In the genomic region with DNA sequence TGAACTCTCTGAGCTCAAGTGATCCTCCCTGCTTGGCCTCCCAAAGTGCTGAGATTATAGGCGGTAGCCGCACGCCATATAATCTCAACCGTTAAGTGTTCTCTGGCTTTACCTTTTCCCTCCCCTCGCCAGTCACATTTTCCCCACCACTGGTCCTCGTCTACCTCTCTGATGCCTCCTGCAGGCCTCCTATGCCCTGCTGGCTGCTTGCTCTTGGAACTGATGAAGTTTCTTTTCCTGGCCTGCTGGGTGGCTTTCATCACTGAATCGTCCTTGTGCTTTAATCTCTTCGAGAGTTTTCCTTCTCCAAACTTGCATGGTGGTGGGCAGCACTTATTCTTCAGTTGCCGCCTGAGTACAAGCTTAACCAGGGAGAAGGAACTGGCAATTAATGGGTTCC, we compare ENCODE assay signal across 30 cellular contexts. TPM values are rescaled to one million over a fixed set of nuclear protein-coding genes. Genes with fewer than 3 reads are reported as not detected.
DNase-seq lines count a peak whose midpoint lies in the region; ATAC-seq, FAIRE-seq and TF ChIP-seq lines count a peak whose summit lies in the region.
"Had no signal": no experiment of that assay in that cellular context is flagged by ENCODE, and none has a peak within 500 bp of the region (broad histone marks: within the 10 kb centered on the region; RNA-seq: fewer than 3 reads in every experiment).

No MANE protein-coding gene starts in this region.

- H3K27me3 Mint-ChIP-seq in WTC11 (ENCODE audit: low read depth) = no peaks in the 10 kb centered on the region; the same call in 1 of the 2 replicates

- DNase-seq in HepG2 (ENCODE audit: low spot score) = no peak
- no peak for DNase-seq in right lobe of liver
- no peak for DNase-seq in WTC11 (ENCODE audit: low spot score)
- DNase-seq in islet precursor cell = peak; percentile 52
- DNase-seq in NCI-H82 (lab: John Stamatoyannopoulos, UW) = no peak
- DNase-seq: 8988T; ACHN; BE2C; CD8-positive, alpha-beta memory T cell; DMS153; IMR-90; MM.1S; NCI-H1048; NCI-H1417; NCI-H1694; NCI-H2029 treated with DMSO at 0.1 percent for 48 hours; NCI-H446 treated with DMSO at 0.1 percent for 48 hours; NCI-H526; OCI-M1; SIG-M5; SW 1271 had no signal

- ATAC-seq in HepG2 (peak; percentile 18), right lobe of liver (no peak), WTC11 (peak; percentile 56), GM18505 (IDR thresholded peaks at IDR 0.05; ENCODE audit: unreplicated experiment) (no peak), HG03095 (IDR thresholded peaks at IDR 0.05; ENCODE audit: unreplicated experiment) (no peak)

- H3K9me3 Mint-ChIP-seq in WTC11 = no peaks in the 10 kb centered on the region
- H3K9me3 Mint-ChIP-seq: CD8-positive, alpha-beta memory T cell had no signal

- no peak overlapping the region for H3K27ac Mint-ChIP-seq in WTC11
- H3K27ac Mint-ChIP-seq: CD14-positive monocyte had no signal

- BruUV-seq in HepG2 (replicated peaks; lab: Mats Ljungman, UMichigan) = no TSS peak

- peak; percentile 33; the same call in 1 of the 2 replicates for TF ChIP-seq CTCF in HepG2 (CRISPR knock-in tag; IDR thresholded peaks at IDR 0.05)
- TF ChIP-seq CTCF in right lobe of liver (IDR thresholded peaks at IDR 0.05) = no peak
- TF ChIP-seq CTCF in WTC11 (IDR thresholded peaks at IDR 0.05) = no peak

- TF ChIP-seq POLR2A in HepG2 (IDR thresholded peaks at IDR 0.05; ENCODE audit: insufficient read depth in 1 of 2, low read depth in 2 of 2, low read length in 2 of 2) (no peak), right lobe of liver (IDR thresholded peaks at IDR 0.05) (no peak), GM18505 (IDR thresholded peaks at IDR 0.05; ENCODE audit: borderline replicate concordance, extremely low read depth, insufficient read depth, insufficient read length) (no peak)

- CTCF ChIA-PET in HepG2 (lab: Yijun Ruan, JAX; ENCODE audit: low intra/inter-chr PET ratio, low total read pairs) (no interaction called here), WTC11 (lab: Charles Lee) (interaction anchor here (1.0 to 4.5 kb wide), 4 partner anchors 20 to 205 kb away, joined by 3 to 24 read pairs (median 14); no protein-coding TSS in a partner anchor)

- H3K9me3 ChIP-seq in HepG2 (ENCODE audit: low read length) (no peaks in the 10 kb centered on the region), right lobe of liver (no peaks in the 10 kb centered on the region)
- H3K9me3 ChIP-seq: BE2C, Peyer's patch had no signal

- H2AFZ ChIP-seq in HepG2 (ENCODE audit: low read length) = no peak overlapping the region

- peaks cover 38% of the 10 kb centered on the region for H3K4me1 Mint-ChIP-seq in WTC11

- H3K4me2 ChIP-seq in HepG2 (ENCODE audit: low read depth, low read length) = no peak overlapping the region
- H3K4me2 ChIP-seq: KMS-11 had no signal

- intact Hi-C loops in HepG2 (cut with micrococcal nuclease; ENCODE audit: unreplicated experiment) (no loop called here), right lobe of liver (cut with DNase I) (no loop called here)

- H3K4me3 Mint-ChIP-seq in WTC11 = no peak overlapping the region
- H3K4me3 Mint-ChIP-seq: CD8-positive, alpha-beta memory T cell had no signal

- peaks cover 2% of the 10 kb centered on the region; the same call in 1 of the 2 replicates for H4K20me1 ChIP-seq in HepG2 (ENCODE audit: insufficient read depth, low read length)

- H3K36me3 ChIP-seq in HepG2 (replicated peaks in 1 of 2; ENCODE audit: control insufficient read depth in 1 of 2, insufficient read depth in 2 of 2, low read length in 2 of 2) (no peaks in the 10 kb centered on the region), right lobe of liver (no peaks in the 10 kb centered on the region)
- H3K36me3 ChIP-seq: BE2C, Peyer's patch had no signal

- H3K36me3 Mint-ChIP-seq in WTC11 = no peaks in the 10 kb centered on the region
- H3K36me3 Mint-ChIP-seq: CD14-positive monocyte; CD8-positive, alpha-beta memory T cell had no signal

- TF ChIP-seq RAD21 in HepG2 (CRISPR knock-in tag; IDR thresholded peaks at IDR 0.05) = no peak

- H3K27ac ChIP-seq in HepG2 (ENCODE audit: extremely low read length, insufficient read depth, low read length) (no peak overlapping the region), right lobe of liver (no peak overlapping the region)
- H3K27ac ChIP-seq: KMS-11, Peyer's patch, SK-N-MC had no signal

- no peak for TF ChIP-seq EP300 in HepG2 (IDR thresholded peaks at IDR 0.05; ENCODE audit: low read depth in 2 of 2, low read length in 2 of 2)
- TF ChIP-seq EP300 in HepG2 (CRISPR knock-in tag; IDR thresholded peaks at IDR 0.05; ENCODE audit: borderline replicate concordance) = no peak

- H3K4me1 ChIP-seq in HepG2 (ENCODE audit: insufficient read depth, low read length) (peaks cover 40% of the 10 kb centered on the region), right lobe of liver (no peaks in the 10 kb centered on the region)
- H3K4me1 ChIP-seq: BE2C, Peyer's patch had no signal

- H3K79me2 ChIP-seq in HepG2 (ENCODE audit: insufficient read depth, low read length) = no peaks in the 10 kb centered on the region

- POLR2A ChIA-PET in HepG2 (lab: Yijun Ruan, JAX) (interaction anchor here (0.6 to 0.7 kb wide), 3 partner anchors 121 to 281 kb away, joined by 3 to 4 read pairs (median 3); a partner anchor contains a TSS), WTC11 (lab: Charles Lee) (no interaction called here)

- in situ Hi-C loops in HepG2 (cut with HindIII; ENCODE audit: extremely low pct_ligation_motif_present, low pct_unique_long_range_greater_than_20kb) = no loop called here

- H3K4me3 ChIP-seq in HepG2 (replicated peaks in 1 of 3; ENCODE audit: insufficient read depth in 1 of 3, low read depth in 2 of 3, low read length in 3 of 3) = no peak overlapping the region
- no peak overlapping the region for H3K4me3 ChIP-seq in right lobe of liver
- H3K4me3 ChIP-seq: Peyer's patch, SK-N-MC had no signal

- WGBS in HepG2 (ENCODE audit: low lambda C conversion rate) = 68% methylated on average over 9 of the region's 9 CpGs
- WGBS in right lobe of liver (ENCODE audit: insufficient coverage, low coverage, low lambda C conversion rate, missing lambda C conversion rate) = 76% methylated on average over 9 of the region's 9 CpGs

- H3K9ac ChIP-seq in HepG2 (ENCODE audit: insufficient read depth, low read depth, low read length) = no peak overlapping the region
- H3K9ac ChIP-seq: KMS-11 had no signal

- FAIRE-seq in HepG2 (lab: Jason Lieb, UNC) = no peak
- FAIRE-seq: H54, HTR-8/SVneo had no signal

- H3K27me3 ChIP-seq in HepG2 (ENCODE audit: control insufficient read depth in 1 of 2, insufficient read depth in 2 of 2, low read length in 2 of 2) (0 out of 5 replicates have a peak, but pooled peaks cover 0 to 1% of the 10 kb centered on the region in 2 experiments), right lobe of liver (no peaks in the 10 kb centered on the region)
- H3K27me3 ChIP-seq: BE2C, Peyer's patch had no signal

RNA-seq across cellular contexts. Expression of a gene that starts 1.4 kb away (rescaled TPM):
- total RNA-seq in HepG2 (2016; rRNA removed; fragmentation: Illumina TruSeq; extraction: Trizol) (not detected in 2 replicates), right lobe of liver (not detected), WTC11 (2021) (not detected in 3 replicates)
- not detected in 2 replicates for total RNA-seq in HepG2 (2016; cell fraction: cytosol; rRNA removed; fragmentation: Illumina TruSeq; extraction: Trizol; ENCODE audit: low read depth)
- total RNA-seq in HepG2 (2016; cell fraction: insoluble cytoplasmic fraction; rRNA removed; fragmentation: Illumina TruSeq; extraction: Trizol) = 0.19 TPM in 1 of 2 replicates, not detected in the other
- not detected in 2 replicates for total RNA-seq in HepG2 (2016; cell fraction: membrane; rRNA removed; fragmentation: Illumina TruSeq; extraction: Trizol)
- not detected in 2 replicates for total RNA-seq in HepG2 (2016; cell fraction: nucleus; rRNA removed; fragmentation: Illumina TruSeq; extraction: Trizol)
- not detected in 2 replicates for polyA plus RNA-seq in HepG2 (2011; rRNA removed)
- polyA plus RNA-seq in HepG2 (2011; cell fraction: cytosol; rRNA removed) = not detected in 2 replicates
- polyA plus RNA-seq in HepG2 (2011; cell fraction: nucleus; rRNA removed) = not detected in 2 replicates
- not detected in 2 replicates for polyA plus RNA-seq in HepG2 (2012)
- polyA plus RNA-seq in HepG2 (2016; cell fraction: cytosol; fragmentation: Illumina TruSeq; extraction: Trizol; ENCODE audit: low read depth) = 0.25 TPM in 1 of 2 replicates, not detected in the other
- polyA plus RNA-seq in HepG2 (2016; cell fraction: insoluble cytoplasmic fraction; fragmentation: Illumina TruSeq; extraction: Trizol; ENCODE audit: low read depth) = not detected in 2 replicates
- not detected in 2 replicates for polyA plus RNA-seq in HepG2 (2016; cell fraction: membrane; fragmentation: Illumina TruSeq; extraction: Trizol; ENCODE audit: low read depth)
- polyA plus RNA-seq in HepG2 (2016; cell fraction: nucleus; fragmentation: Illumina TruSeq; extraction: Trizol; ENCODE audit: insufficient read depth, low read depth) = not detected in 2 replicates
- not detected in 2 replicates for polyA minus RNA-seq in HepG2 (2011; rRNA and poly(A)+ RNA removed; ENCODE audit: low replicate concordance)
- polyA minus RNA-seq in HepG2 (2011; cell fraction: cytosol; rRNA and poly(A)+ RNA removed) = not detected in 2 replicates
- not detected in 2 replicates for polyA minus RNA-seq in HepG2 (2011; cell fraction: nucleus; rRNA and poly(A)+ RNA removed)
- total RNA-seq: CD8-positive, alpha-beta memory T cell; G401; IMR-90; Peyer's patch had no signal
- polyA plus RNA-seq: CD14-positive monocyte; CD8-positive, alpha-beta memory T cell; IMR-90 had no signal

RNA-seq across cellular contexts. Expression of a gene that starts 12.6 kb away (rescaled TPM):
- 10.2 and 13.8 TPM in 2 replicates for total RNA-seq in HepG2 (2016; rRNA removed; fragmentation: Illumina TruSeq; extraction: Trizol)
- total RNA-seq in HepG2 (2016; cell fraction: cytosol; rRNA removed; fragmentation: Illumina TruSeq; extraction: Trizol; ENCODE audit: low read depth) = 1.6 and 2.8 TPM in 2 replicates
- 8.1 and 13.9 TPM in 2 replicates for total RNA-seq in HepG2 (2016; cell fraction: insoluble cytoplasmic fraction; rRNA removed; fragmentation: Illumina TruSeq; extraction: Trizol)
- total RNA-seq in HepG2 (2016; cell fraction: membrane; rRNA removed; fragmentation: Illumina TruSeq; extraction: Trizol) = 6.5 and 7.3 TPM in 2 replicates
- 10.2 and 12.6 TPM in 2 replicates for total RNA-seq in HepG2 (2016; cell fraction: nucleus; rRNA removed; fragmentation: Illumina TruSeq; extraction: Trizol)
- polyA plus RNA-seq in HepG2 (2011; rRNA removed) = 8.9 and 9.8 TPM in 2 replicates
- polyA plus RNA-seq in HepG2 (2011; cell fraction: cytosol; rRNA removed) = 8.5 and 10.8 TPM in 2 replicates
- 5.2 and 6.3 TPM in 2 replicates for polyA plus RNA-seq in HepG2 (2011; cell fraction: nucleus; rRNA removed)
- 5.6 and 7.9 TPM in 2 replicates for polyA plus RNA-seq in HepG2 (2012)
- polyA plus RNA-seq in HepG2 (2016; cell fraction: cytosol; fragmentation: Illumina TruSeq; extraction: Trizol; ENCODE audit: low read depth) = 1.5 TPM in 2 replicates
- polyA plus RNA-seq in HepG2 (2016; cell fraction: insoluble cytoplasmic fraction; fragmentation: Illumina TruSeq; extraction: Trizol; ENCODE audit: low read depth) = 9.5 and 11.0 TPM in 2 replicates
- 4.1 and 5.6 TPM in 2 replicates for polyA plus RNA-seq in HepG2 (2016; cell fraction: membrane; fragmentation: Illumina TruSeq; extraction: Trizol; ENCODE audit: low read depth)
- 20.4 and 21.5 TPM in 2 replicates for polyA plus RNA-seq in HepG2 (2016; cell fraction: nucleus; fragmentation: Illumina TruSeq; extraction: Trizol; ENCODE audit: insufficient read depth, low read depth)
- 1.5 and 13.8 TPM in 2 replicates for polyA minus RNA-seq in HepG2 (2011; rRNA and poly(A)+ RNA removed; ENCODE audit: low replicate concordance)
- 5.3 and 6.3 TPM in 2 replicates for polyA minus RNA-seq in HepG2 (2011; cell fraction: cytosol; rRNA and poly(A)+ RNA removed)
- polyA minus RNA-seq in HepG2 (2011; cell fraction: nucleus; rRNA and poly(A)+ RNA removed) = 1.8 and 2.7 TPM in 2 replicates
- total RNA-seq in right lobe of liver = 1 to 10 TPM; 1.7 to 6.7 (median 3.0) TPM
- 4.1 to 5.8 TPM (median 5.4 TPM) in 3 replicates for total RNA-seq in WTC11 (2021)
- polyA plus RNA-seq: CD8-positive, alpha-beta memory T cell had no signal

Comparison
In these comparisons a context has a peak if more than half of its experiments do, and no peak if none do; other contexts are left out.
1. ATAC-seq: peak in HepG2 (single experiment) and WTC11 (single experiment); none in right lobe of liver (0 of 4), GM18505 (single experiment) and HG03095 (single experiment).